16 cellular contexts compared by ENCODE assay signal in genomic region chr12:109950625-109951024, GRCh38. TPM values are rescaled to one million over a fixed set of nuclear protein-coding genes. Genes with fewer than 3 reads are reported as not detected.
DNase-seq lines count a peak whose midpoint lies in the region; ATAC-seq and TF ChIP-seq lines count a peak whose summit lies in the region.
"Had no signal": no experiment of that assay in that cellular context is flagged by ENCODE, and none has a peak within 500 bp of the region (broad histone marks: within the 10 kb centered on the region; RNA-seq: fewer than 3 reads in every experiment).

No MANE protein-coding gene starts in this region.

- H3K4me3 ChIP-seq in heart left ventricle, result no peak overlapping the region
- no peak overlapping the region for H3K4me3 ChIP-seq in subcutaneous abdominal adipose tissue (ENCODE audit: low read depth in 1 of 5, low read length in 5 of 5)
- H3K4me3 ChIP-seq: GM12878 had no signal

- H3K27ac ChIP-seq in heart left ventricle (peak overlapping the region in 11 of 12 donors; percentile 52 to 84 (median 77)), subcutaneous abdominal adipose tissue (ENCODE audit: low read depth, low read length) (peak overlapping the region; percentile 3)
- H3K27ac ChIP-seq: WERI-Rb-1 had no signal

- H3K36me3 ChIP-seq in heart left ventricle (peaks cover 0 to 97% (median 82%) of the 10 kb centered on the region in 9 donors), subcutaneous abdominal adipose tissue (ENCODE audit: control insufficient read depth in 5 of 5, insufficient read depth in 5 of 5, low read length in 5 of 5) (peaks cover 20 to 77% (median 61%) of the 10 kb centered on the region in 5 donors)

- no peak for TF ChIP-seq CTCF in heart left ventricle (IDR thresholded peaks at IDR 0.05)

- H3K36me3 Mint-ChIP-seq in activated naive CD8-positive, alpha-beta T cell treated with anti-CD3 and anti-CD28 coated beads, Interleukin-2, amount 50 U/mL, for 24 hours (ENCODE audit: low read depth), result peaks cover 51% of the 10 kb centered on the region
- H3K36me3 Mint-ChIP-seq in memory B cell, result peaks cover 38% of the 10 kb centered on the region

- TF ChIP-seq POLR2A in heart left ventricle (IDR thresholded peaks at IDR 0.05), result no peak

- DNase-seq in heart left ventricle (no peak), left ventricle myocardium superior (no peak), memory B cell (ENCODE audit: low spot score in 2 of 2) (no peak), medulla oblongata (ENCODE audit: extremely low spot score) (no peak), D341Med (ENCODE audit: low spot score) (no peak)
- DNase-seq in activated naive CD8-positive, alpha-beta T cell treated with anti-CD3 and anti-CD28 coated beads, Interleukin-2, amount 50 U/mL, for 24 hours, result no peak
- DNase-seq: activated CD8-positive, alpha-beta memory T cell treated with anti-CD3 and anti-CD28 coated beads, Interleukin-2, amount 10 ng/mL, durations not matched to agents 7 days and 5 days; KBM-7; left colon; NCI-H187; NCI-H82; stimulated activated CD4-positive, alpha-beta T cell treated with anti-CD3 and anti-CD28 coated beads, Interleukin-15, amount 100 ng/mL, for 24 hours; WERI-Rb-1 had no signal

- peaks cover 0 to 77% (median 60%) of the 10 kb centered on the region in 12 donors for H3K4me1 ChIP-seq in heart left ventricle
- H3K4me1 ChIP-seq in subcutaneous abdominal adipose tissue (ENCODE audit: control insufficient read depth in 5 of 5, insufficient read depth in 5 of 5, low read length in 5 of 5), result peaks cover 0 to 38% (median 26%) of the 10 kb centered on the region in 5 donors

- H3K27me3 ChIP-seq in heart left ventricle (no peaks in the 10 kb centered on the region), subcutaneous abdominal adipose tissue (ENCODE audit: control insufficient read depth in 5 of 5, insufficient read depth in 4 of 5, low read length in 5 of 5) (no peaks in the 10 kb centered on the region)

- no peak overlapping the region for H3K9ac ChIP-seq in subcutaneous abdominal adipose tissue (ENCODE audit: low read length in 5 of 5)

- no peak overlapping the region for H3K4me3 Mint-ChIP-seq in activated naive CD8-positive, alpha-beta T cell treated with anti-CD3 and anti-CD28 coated beads, Interleukin-2, amount 50 U/mL, for 24 hours
- no peak overlapping the region for H3K4me3 Mint-ChIP-seq in memory B cell
- H3K4me3 Mint-ChIP-seq: activated CD8-positive, alpha-beta memory T cell treated with anti-CD3 and anti-CD28 coated beads, Interleukin-2, amount 10 ng/mL, durations not matched to agents 7 days and 5 days had no signal

- no peaks in the 10 kb centered on the region for H3K9me3 Mint-ChIP-seq in activated naive CD8-positive, alpha-beta T cell treated with anti-CD3 and anti-CD28 coated beads, Interleukin-2, amount 50 U/mL, for 24 hours
- no peaks in the 10 kb centered on the region for H3K9me3 Mint-ChIP-seq in memory B cell

- no peak for ATAC-seq in heart left ventricle
- no peak for ATAC-seq in left ventricle myocardium superior
- ATAC-seq in activated naive CD8-positive, alpha-beta T cell treated with anti-CD3 and anti-CD28 coated beads, Interleukin-2, amount 50 U/mL, for 24 hours, result no peak
- no peak for ATAC-seq in memory B cell (ENCODE audit: low read depth)
- no peak for ATAC-seq in GM21717 (IDR thresholded peaks at IDR 0.05; ENCODE audit: unreplicated experiment)
- ATAC-seq: activated CD8-positive, alpha-beta memory T cell treated with anti-CD3 and anti-CD28 coated beads, Interleukin-2, amount 10 ng/mL, durations not matched to agents 7 days and 5 days; GM12878; left colon had no signal

- H3K9me3 ChIP-seq in heart left ventricle (no peaks in the 10 kb centered on the region), subcutaneous abdominal adipose tissue (ENCODE audit: control insufficient read depth in 5 of 5, low read length in 5 of 5) (no peaks in the 10 kb centered on the region)

- intact Hi-C loops in heart left ventricle (cut with DNase I), result no loop called here
- intact Hi-C loops in left ventricle myocardium superior (cut with micrococcal nuclease), result no loop called here

- peaks cover 24% of the 10 kb centered on the region for H3K4me1 Mint-ChIP-seq in activated naive CD8-positive, alpha-beta T cell treated with anti-CD3 and anti-CD28 coated beads, Interleukin-2, amount 50 U/mL, for 24 hours
- H3K4me1 Mint-ChIP-seq in memory B cell, result peaks cover 25% of the 10 kb centered on the region

- H3K27me3 Mint-ChIP-seq in activated naive CD8-positive, alpha-beta T cell treated with anti-CD3 and anti-CD28 coated beads, Interleukin-2, amount 50 U/mL, for 24 hours, result no peaks in the 10 kb centered on the region
- no peaks in the 10 kb centered on the region for H3K27me3 Mint-ChIP-seq in memory B cell
- H3K27me3 Mint-ChIP-seq: activated CD8-positive, alpha-beta memory T cell treated with anti-CD3 and anti-CD28 coated beads, Interleukin-2, amount 10 ng/mL, durations not matched to agents 7 days and 5 days had no signal

- H3K27ac Mint-ChIP-seq in activated naive CD8-positive, alpha-beta T cell treated with anti-CD3 and anti-CD28 coated beads, Interleukin-2, amount 50 U/mL, for 24 hours, result peak overlapping the region; percentile 6
- peak overlapping the region; percentile 17 for H3K27ac Mint-ChIP-seq in memory B cell
- H3K27ac Mint-ChIP-seq: activated CD8-positive, alpha-beta memory T cell treated with anti-CD3 and anti-CD28 coated beads, Interleukin-2, amount 10 ng/mL, durations not matched to agents 7 days and 5 days had no signal

RNA-seq across cellular contexts. Expression of gene GIT2, which starts 45.5 kb away (rescaled TPM):
- 10 to 100 TPM; 28.5 to 56.7 (median 41.7) TPM for total RNA-seq in heart left ventricle
- polyA plus RNA-seq in heart left ventricle, result 10 to 100 TPM; 17.4 to 33.9 TPM
- 41.4 TPM for total RNA-seq in left ventricle myocardium superior

RNA-seq across cellular contexts. Expression of gene ANKRD13A, which starts 48.6 kb away (rescaled TPM):
- total RNA-seq in heart left ventricle (10 to 100 TPM; 16.0 to 80.6 (median 24.4) TPM), left ventricle myocardium superior (24.4 TPM)
- polyA plus RNA-seq in heart left ventricle, result 10 to 100 TPM in 1 of 2 donors, 1 to 10 TPM in 1; 8.4 to 47.4 TPM

RNA-seq across cellular contexts. Expression of gene TCHP, which starts 50.6 kb away (rescaled TPM):
- total RNA-seq in heart left ventricle, result 10 to 100 TPM in 4 of 9 donors, 1 to 10 TPM in 5; 7.4 to 11.7 (median 8.9) TPM
- 10 to 100 TPM; 10.1 to 10.6 TPM for polyA plus RNA-seq in heart left ventricle
- total RNA-seq in left ventricle myocardium superior, result 11.4 TPM
